ENCODE assay signal across 8 cellular contexts in genomic region chr11:57667715-57668466, GRCh38. TPM values are rescaled to one million over a fixed set of nuclear protein-coding genes. Genes with fewer than 3 reads are reported as not detected.
A peak's percentile ranks its signal among the peaks of the same experiment; 100 is the strongest.
DNase-seq lines count a peak whose midpoint lies in the region; TF ChIP-seq lines count a peak whose summit lies in the region.

Gene ZDHHC5, plus strand, starts transcription at chr11:57668114. Its CDS starts 4,977 bp downstream, at chr11:57673091.

- no peak within 1 kb of the TSS for H2BK20ac ChIP-seq in H9 (ENCODE audit: low read depth, low read length, poor library complexity, severe bottlenecking)

- H3T11ph ChIP-seq in H9 (ENCODE audit: low read length) = peak within 1 kb of the TSS; percentile 95

- peaks cover 0 to 3% of the 10 kb centered on the region in 2 experiments; a peak in 3 of 5 replicates for H3K9me3 Mint-ChIP-seq in H9
- H3K9me3 Mint-ChIP-seq in neural crest cell = no peaks in the 10 kb centered on the region

- DNase-seq in G401 (ENCODE audit: low spot score) = peak; percentile 99
- DNase-seq in H9 = peak; percentile 99
- peak; percentile 99 for DNase-seq in MM.1S
- DNase-seq in SIG-M5 (lab: John Stamatoyannopoulos, UW) = peak; percentile 87
- peak; percentile 100 for DNase-seq in activated gamma-delta T cell (lab: John Stamatoyannopoulos, UW)
- peak; percentile 100 for DNase-seq in fibroblast of villous mesenchyme (ENCODE audit: low read depth)
- peak; percentile 96 for DNase-seq in neural crest cell (ENCODE audit: low read depth, low spot score)

- peak within 1 kb of the TSS; percentile 91 to 95 for H3K4me3 Mint-ChIP-seq in H9
- peak within 1 kb of the TSS; percentile 98 for H3K4me3 Mint-ChIP-seq in neural crest cell

- no peaks in the 10 kb centered on the region for H3K27me3 Mint-ChIP-seq in H9 (ENCODE audit: low read depth)
- H3K27me3 Mint-ChIP-seq in neural crest cell (ENCODE audit: low read depth) = peaks cover 4% of the 10 kb centered on the region

- peak within 1 kb of the TSS; percentile 71 for H3K56ac ChIP-seq in H9 (ENCODE audit: insufficient read length, low read depth, low read length)

- H3K4me2 ChIP-seq in H9 (ENCODE audit: insufficient read depth, insufficient read length, low read length) = peak within 1 kb of the TSS; percentile 94
- H3K4me2 ChIP-seq in MM.1S (ENCODE audit: low read depth, low read length) = peak within 1 kb of the TSS; percentile 99

- H3K4ac ChIP-seq in H9 (ENCODE audit: low read depth, low read length) = no peak within 1 kb of the TSS; the same call in 1 of the 2 replicates

- no peak within 1 kb of the TSS for H3K23ac ChIP-seq in H9 (ENCODE audit: insufficient read length, low read depth, low read length)

- peaks cover 6% of the 10 kb centered on the region for H3K23me2 ChIP-seq in H9 (ENCODE audit: insufficient read length, low read depth, low read length, poor library complexity, severe bottlenecking)

- no peak within 1 kb of the TSS for H2AK5ac ChIP-seq in H9 (ENCODE audit: insufficient read length, low read length)

- no peak within 1 kb of the TSS for H4K5ac ChIP-seq in H9 (ENCODE audit: insufficient read length, low read depth, low read length)

- H4K20me1 ChIP-seq in H9 (ENCODE audit: control insufficient read depth, insufficient read depth, insufficient read length) (no peaks in the 10 kb centered on the region), MM.1S (ENCODE audit: insufficient read depth, low read length) (0 out of 2 replicates have a peak, but pooled peaks cover 4% of the 10 kb centered on the region)

- no peak within 1 kb of the TSS for H2BK15ac ChIP-seq in H9 (ENCODE audit: low read depth, low read length)

- H3K4me1 ChIP-seq in H9 (ENCODE audit: insufficient read depth, low read length) = no peaks in the 10 kb centered on the region
- peaks cover 12% of the 10 kb centered on the region for H3K4me1 ChIP-seq in MM.1S (ENCODE audit: low read length)
- H3K4me1 ChIP-seq in stomach smooth muscle (ENCODE audit: control insufficient read depth, insufficient read depth, low read length) = peaks cover 15% of the 10 kb centered on the region

- no CpG with 5 or more reads among the region's 103 CpGs for WGBS in H9 (ENCODE audit: extremely low coverage, insufficient read length, low lambda C conversion rate)

- peaks cover 10 to 18% (median 15%) of the 10 kb centered on the region in 3 experiments for H3K36me3 Mint-ChIP-seq in H9 (ENCODE audit: insufficient read depth in 1 of 3, low read depth in 3 of 3)
- H3K36me3 Mint-ChIP-seq in neural crest cell (ENCODE audit: low read depth) = peaks cover 1% of the 10 kb centered on the region

- H3K27ac Mint-ChIP-seq in H9 (peak within 1 kb of the TSS; percentile 100), neural crest cell (ENCODE audit: unreplicated experiment) (peak within 1 kb of the TSS; percentile 100)

- no peaks in the 10 kb centered on the region for H3K9me3 ChIP-seq in H9 (ENCODE audit: control insufficient read depth, low read depth, low read length)
- H3K9me3 ChIP-seq in MM.1S (replicated peaks; ENCODE audit: insufficient read depth, low read length) = no peaks in the 10 kb centered on the region
- no peaks in the 10 kb centered on the region for H3K9me3 ChIP-seq in stomach smooth muscle (ENCODE audit: control insufficient read depth in 2 of 2, low read length in 2 of 2)

- TF ChIP-seq CTCF in H9 (conservative IDR thresholded peaks at IDR 0.05) (peak; percentile 56), MM.1S (IDR thresholded peaks at IDR 0.05; ENCODE audit: low read length) (peak; percentile 36), fibroblast of villous mesenchyme (IDR thresholded peaks at IDR 0.05; ENCODE audit: insufficient read depth, low read depth, low read length) (peak; percentile 35), neural crest cell (conservative IDR thresholded peaks at IDR 0.05) (peak; percentile 57)

- peak within 1 kb of the TSS; percentile 94 for H3K14ac ChIP-seq in H9 (ENCODE audit: insufficient read depth, low read length)

- peaks cover 14 to 19% of the 10 kb centered on the region in 2 experiments for H3K4me1 Mint-ChIP-seq in H9
- H3K4me1 Mint-ChIP-seq in neural crest cell = peaks cover 22% of the 10 kb centered on the region

- H4K8ac ChIP-seq in H9 (replicated peaks; ENCODE audit: insufficient read length, low read depth, low read length) = no peak within 1 kb of the TSS

- peak within 1 kb of the TSS; percentile 93 for H3K27ac ChIP-seq in H9 (ENCODE audit: insufficient read length, low read depth, low read length)
- H3K27ac ChIP-seq in MM.1S (ENCODE audit: low read length) = peak within 1 kb of the TSS; percentile 85
- peak within 1 kb of the TSS; percentile 99 for H3K27ac ChIP-seq in stomach smooth muscle (ENCODE audit: low read length)

- peaks cover under 1% of the 10 kb centered on the region for H3K79me1 ChIP-seq in H9 (ENCODE audit: insufficient read depth, low read depth, low read length, poor library complexity, severe bottlenecking)

- H3K36me3 ChIP-seq in MM.1S (replicated peaks; ENCODE audit: insufficient read depth, low read length) = 0 out of 2 replicates have a peak, but pooled peaks cover 10% of the 10 kb centered on the region
- peaks cover 8 to 9% of the 10 kb centered on the region in 2 donors for H3K36me3 ChIP-seq in stomach smooth muscle (ENCODE audit: control insufficient read depth in 2 of 2, insufficient read depth in 2 of 2, low read length in 2 of 2)

- H3K9ac ChIP-seq in H9 (ENCODE audit: extremely low read depth, insufficient read length, low read length) (peak within 1 kb of the TSS; percentile 98), MM.1S (ENCODE audit: low read length) (peak within 1 kb of the TSS; percentile 98), stomach smooth muscle (ENCODE audit: low read length in 2 of 2) (peak within 1 kb of the TSS; percentile 93 to 100)

- in situ Hi-C loops in G401 (cut with HindIII; ENCODE audit: low sequenced_read_pairs) = no loop called here

- no peaks in the 10 kb centered on the region for H3K9me2 ChIP-seq in MM.1S (replicated peaks; ENCODE audit: insufficient read depth, low read length)

- H2BK120ac ChIP-seq in H9 (ENCODE audit: low read depth, low read length, poor library complexity, severe bottlenecking) = peak within 1 kb of the TSS; percentile 72

- peak within 1 kb of the TSS; percentile 90 for H3K4me3 ChIP-seq in MM.1S (ENCODE audit: low read length)
- H3K4me3 ChIP-seq in fibroblast of villous mesenchyme (ENCODE audit: low read depth, low read length) = peak within 1 kb of the TSS; percentile 98
- peak within 1 kb of the TSS; percentile 93 to 95 for H3K4me3 ChIP-seq in stomach smooth muscle (ENCODE audit: low read length in 2 of 2)

- H4K91ac ChIP-seq in H9 (ENCODE audit: insufficient read length, low read depth, low read length) = no peak within 1 kb of the TSS

- H2BK5ac ChIP-seq in H9 (ENCODE audit: insufficient read length, low read length) = peak within 1 kb of the TSS; percentile 89

- no peak within 1 kb of the TSS for H2BK12ac ChIP-seq in H9 (ENCODE audit: insufficient read length, low read depth, low read length)

- H2AFZ ChIP-seq in H9 (ENCODE audit: low read length) (peak within 1 kb of the TSS; percentile 82), MM.1S (ENCODE audit: low read length) (peak within 1 kb of the TSS; percentile 92)

- peak within 1 kb of the TSS; percentile 97 for H3K18ac ChIP-seq in H9 (ENCODE audit: insufficient read length, low read depth, low read length)

- peaks cover 20% of the 10 kb centered on the region for H3F3A ChIP-seq in MM.1S (ENCODE audit: insufficient read depth, low read length)

- H3K27me3 ChIP-seq in H9 (ENCODE audit: insufficient read depth, low read length) (no peaks in the 10 kb centered on the region), MM.1S (replicated peaks; ENCODE audit: insufficient read depth, low read length) (no peaks in the 10 kb centered on the region), stomach smooth muscle (ENCODE audit: control insufficient read depth in 1 of 2, insufficient read depth in 2 of 2, low read length in 2 of 2) (no peaks in the 10 kb centered on the region)

- H3K79me2 ChIP-seq in H9 (ENCODE audit: insufficient read depth, low read length) (peaks cover 9% of the 10 kb centered on the region; the same call in 1 of the 2 replicates), MM.1S (ENCODE audit: low read length) (peaks cover 46% of the 10 kb centered on the region)

RNA-seq across cellular contexts. Expression of gene ZDHHC5, which starts in this region (rescaled TPM):
- total RNA-seq in G401 (2014; rRNA removed; shearing (Covaris generic)) = 46.5 and 49.0 TPM in 2 replicates
- 65.2 and 67.2 TPM in 2 replicates for total RNA-seq in H9 (2021)
- total RNA-seq in fibroblast of villous mesenchyme = 39.0 and 59.6 TPM in 2 replicates
- 42.7 and 50.1 TPM in 2 replicates for total RNA-seq in neural crest cell

Comparison
In these comparisons a context has a peak if more than half of its experiments do, and no peak if none do; other contexts are left out.
1. Peak in every context shown above with its lines: DNase-seq, H3K4me3 ChIP-seq and H3K27ac ChIP-seq.